Comparison of ENCODE assay signal across 13 cellular contexts in genomic region chr18:68662779-68663178, GRCh38. TPM values are rescaled to one million over a fixed set of nuclear protein-coding genes. Genes with fewer than 3 reads are reported as not detected.
A peak's percentile ranks its signal among the peaks of the same experiment; 100 is the strongest.
DNase-seq lines count a peak whose midpoint lies in the region; ATAC-seq and TF ChIP-seq lines count a peak whose summit lies in the region.
"Had no signal": no experiment of that assay in that cellular context is flagged by ENCODE, and none has a peak within 500 bp of the region (broad histone marks: within the 10 kb centered on the region; RNA-seq: fewer than 3 reads in every experiment).

No MANE protein-coding gene starts in this region.

- no peak overlapping the region for H3K14ac ChIP-seq in H9 (ENCODE audit: insufficient read depth, low read length)

- peak; percentile 49; the same call in 1 of the 3 replicates for ATAC-seq in SK-N-SH treated with all-trans-retinoic acid at 6 μM for 48 hours
- ATAC-seq in psoas muscle = no peak

- H2BK12ac ChIP-seq in H9 (ENCODE audit: insufficient read length, low read depth, low read length) = no peak overlapping the region

- H3K18ac ChIP-seq in H9 (ENCODE audit: insufficient read length, low read depth, low read length) = no peak overlapping the region

- no peaks in the 10 kb centered on the region for H3K27me3 Mint-ChIP-seq in H9 (ENCODE audit: low read depth)

- no peak overlapping the region for H2BK5ac ChIP-seq in H9 (ENCODE audit: insufficient read length, low read length)

- H3K36me3 ChIP-seq in psoas muscle (ENCODE audit: insufficient read depth in 1 of 2, low read depth in 1 of 2) = no peaks in the 10 kb centered on the region
- H3K36me3 ChIP-seq: neutrophil had no signal

- H2AK5ac ChIP-seq in H9 (ENCODE audit: insufficient read length, low read length) = no peak overlapping the region

- no peak overlapping the region for H3K4me3 Mint-ChIP-seq in H9

- no peaks in the 10 kb centered on the region for H3K4me1 ChIP-seq in H9 (ENCODE audit: insufficient read depth, low read length)
- H3K4me1 ChIP-seq in psoas muscle = no peaks in the 10 kb centered on the region

- H3K27ac Mint-ChIP-seq in H9 = no peak overlapping the region

- no peak overlapping the region for H3K56ac ChIP-seq in H9 (ENCODE audit: insufficient read length, low read depth, low read length)

- H3K27ac ChIP-seq in H9 (ENCODE audit: insufficient read length, low read depth, low read length) = no peak overlapping the region
- H3K27ac ChIP-seq in psoas muscle = no peak overlapping the region
- H3K27ac ChIP-seq: neutrophil had no signal

- H2BK15ac ChIP-seq in H9 (ENCODE audit: low read depth, low read length) = no peak overlapping the region

- no CpG with 5 or more reads among the region's 4 CpGs for WGBS in H9 (ENCODE audit: extremely low coverage, insufficient read length, low lambda C conversion rate)
- 62 to 75% (median 62%) methylated on average over 4 of the region's 4 CpGs for WGBS in psoas muscle, 3 donors

- H3K27me3 ChIP-seq in H9 (ENCODE audit: insufficient read depth, low read length) (no peaks in the 10 kb centered on the region), psoas muscle (ENCODE audit: insufficient read depth in 3 of 3, low read length in 2 of 3) (no peaks in the 10 kb centered on the region)

- H3K4me2 ChIP-seq in H9 (ENCODE audit: insufficient read depth, insufficient read length, low read length) = no peak overlapping the region

- H2AFZ ChIP-seq in H9 (ENCODE audit: low read length) = no peak overlapping the region

- no peak overlapping the region for H3K4ac ChIP-seq in H9 (ENCODE audit: low read depth, low read length)

- H4K91ac ChIP-seq in H9 (ENCODE audit: insufficient read length, low read depth, low read length) = no peak overlapping the region

- peak; percentile 71 for DNase-seq in DMS53 treated with DMSO at 0.1 percent for 48 hours (lab: John Stamatoyannopoulos, UW; ENCODE audit: unreplicated experiment)
- no peak for DNase-seq in H9
- DNase-seq in iPS-NIHi7 (ENCODE audit: extremely low spot score) = peak; percentile 21
- no peak for DNase-seq in SK-N-DZ (ENCODE audit: low spot score)
- DNase-seq in HuH-7.5 (ENCODE audit: low spot score) = no peak
- no peak for DNase-seq in NCI-H446 treated with DMSO at 0.1 percent for 48 hours (lab: John Stamatoyannopoulos, UW)
- no peak for DNase-seq in psoas muscle
- DNase-seq: COR-L47; NCI-H526; stimulated activated CD4-positive, alpha-beta T cell treated with anti-CD3 and anti-CD28 coated beads, Interleukin-2, amount 100 ng/mL, for 48 hours; T-helper 1 cell had no signal

- no peak overlapping the region for H4K8ac ChIP-seq in H9 (replicated peaks; ENCODE audit: insufficient read length, low read depth, low read length)

- H4K20me1 ChIP-seq in H9 (ENCODE audit: control insufficient read depth, insufficient read depth, insufficient read length) = no peaks in the 10 kb centered on the region

- H2BK20ac ChIP-seq in H9 (ENCODE audit: low read depth, low read length, poor library complexity, severe bottlenecking) = no peak overlapping the region

- no peak overlapping the region for H3K23ac ChIP-seq in H9 (ENCODE audit: insufficient read length, low read depth, low read length)

- H3K36me3 Mint-ChIP-seq in H9 (ENCODE audit: insufficient read depth in 1 of 3, low read depth in 3 of 3) = no peaks in the 10 kb centered on the region

- no peaks in the 10 kb centered on the region; a peak in 1 of 5 replicates for H3K9me3 Mint-ChIP-seq in H9

- no peaks in the 10 kb centered on the region for H3K4me1 Mint-ChIP-seq in H9

- H2BK120ac ChIP-seq in H9 (ENCODE audit: low read depth, low read length, poor library complexity, severe bottlenecking) = no peak overlapping the region

- TF ChIP-seq CTCF in H9 (conservative IDR thresholded peaks at IDR 0.05) = peak; percentile 38
- no peak for TF ChIP-seq CTCF in psoas muscle (IDR thresholded peaks at IDR 0.05)

- H3K23me2 ChIP-seq in H9 (ENCODE audit: insufficient read length, low read depth, low read length, poor library complexity, severe bottlenecking) = no peaks in the 10 kb centered on the region

- no peak overlapping the region for H3T11ph ChIP-seq in H9 (ENCODE audit: low read length)

- H4K5ac ChIP-seq in H9 (ENCODE audit: insufficient read length, low read depth, low read length) = no peak overlapping the region

- H3K79me2 ChIP-seq in H9 (ENCODE audit: insufficient read depth, low read length) = no peaks in the 10 kb centered on the region

- H3K9me3 ChIP-seq in H9 (ENCODE audit: control insufficient read depth, low read depth, low read length) = no peaks in the 10 kb centered on the region
- no peaks in the 10 kb centered on the region for H3K9me3 ChIP-seq in psoas muscle
- H3K9me3 ChIP-seq: neutrophil had no signal

- no peaks in the 10 kb centered on the region for H3K79me1 ChIP-seq in H9 (ENCODE audit: insufficient read depth, low read depth, low read length, poor library complexity, severe bottlenecking)

- intact Hi-C loops in psoas muscle (cut with DNase I) = no loop called here

- no peak overlapping the region for H3K9ac ChIP-seq in H9 (ENCODE audit: extremely low read depth, insufficient read length, low read length)

- H3K4me3 ChIP-seq in psoas muscle = no peak overlapping the region

TF ChIP-seq in SK-N-SH treated with all-trans-retinoic acid at 6 μM for 48 hours, 23 proteins besides CTCF, POLR2A, EP300 and RAD21 (continues in another document):
- TF ChIP-seq ZFP30 (CRISPR knock-in tag; IDR thresholded peaks at IDR 0.05) (no peak), ARNTL (CRISPR knock-in tag; IDR thresholded peaks at IDR 0.05; ENCODE audit: borderline replicate concordance, low read depth) (no peak), CSDC2 (CRISPR knock-in tag; IDR thresholded peaks at IDR 0.05) (no peak), ESRRG (CRISPR knock-in tag; IDR thresholded peaks at IDR 0.05) (no peak), PPARA (CRISPR knock-in tag; IDR thresholded peaks at IDR 0.05; ENCODE audit: borderline replicate concordance) (no peak), ZC3H10 (CRISPR knock-in tag; IDR thresholded peaks at IDR 0.05) (no peak), BACH2 (CRISPR knock-in tag; IDR thresholded peaks at IDR 0.05; ENCODE audit: borderline replicate concordance) (no peak), PATZ1 (CRISPR knock-in tag; IDR thresholded peaks at IDR 0.05; ENCODE audit: borderline replicate concordance) (no peak)
- TF ChIP-seq, protein P1, sequence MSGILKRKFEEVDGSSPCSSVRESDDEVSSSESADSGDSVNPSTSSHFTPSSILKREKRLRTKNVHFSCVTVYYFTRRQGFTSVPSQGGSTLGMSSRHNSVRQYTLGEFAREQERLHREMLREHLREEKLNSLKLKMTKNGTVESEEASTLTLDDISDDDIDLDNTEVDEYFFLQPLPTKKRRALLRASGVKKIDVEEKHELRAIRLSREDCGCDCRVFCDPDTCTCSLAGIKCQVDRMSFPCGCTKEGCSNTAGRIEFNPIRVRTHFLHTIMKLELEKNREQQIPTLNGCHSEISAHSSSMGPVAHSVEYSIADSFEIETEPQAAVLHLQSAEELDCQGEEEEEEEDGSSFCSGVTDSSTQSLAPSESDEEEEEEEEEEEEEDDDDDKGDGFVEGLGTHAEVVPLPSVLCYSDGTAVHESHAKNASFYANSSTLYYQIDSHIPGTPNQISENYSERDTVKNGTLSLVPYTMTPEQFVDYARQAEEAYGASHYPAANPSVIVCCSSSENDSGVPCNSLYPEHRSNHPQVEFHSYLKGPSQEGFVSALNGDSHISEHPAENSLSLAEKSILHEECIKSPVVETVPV (CRISPR knock-in tag; IDR thresholded peaks at IDR 0.05) = no peak
- TF ChIP-seq, protein P2, sequence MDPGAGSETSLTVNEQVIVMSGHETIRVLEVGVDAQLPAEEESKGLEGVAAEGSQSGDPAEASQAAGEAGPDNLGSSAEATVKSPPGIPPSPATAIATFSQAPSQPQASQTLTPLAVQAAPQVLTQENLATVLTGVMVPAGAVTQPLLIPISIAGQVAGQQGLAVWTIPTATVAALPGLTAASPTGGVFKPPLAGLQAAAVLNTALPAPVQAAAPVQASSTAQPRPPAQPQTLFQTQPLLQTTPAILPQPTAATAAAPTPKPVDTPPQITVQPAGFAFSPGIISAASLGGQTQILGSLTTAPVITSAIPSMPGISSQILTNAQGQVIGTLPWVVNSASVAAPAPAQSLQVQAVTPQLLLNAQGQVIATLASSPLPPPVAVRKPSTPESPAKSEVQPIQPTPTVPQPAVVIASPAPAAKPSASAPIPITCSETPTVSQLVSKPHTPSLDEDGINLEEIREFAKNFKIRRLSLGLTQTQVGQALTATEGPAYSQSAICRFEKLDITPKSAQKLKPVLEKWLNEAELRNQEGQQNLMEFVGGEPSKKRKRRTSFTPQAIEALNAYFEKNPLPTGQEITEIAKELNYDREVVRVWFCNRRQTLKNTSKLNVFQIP (CRISPR knock-in tag; IDR thresholded peaks at IDR 0.05; ENCODE audit: borderline replicate concordance, low read depth) = no peak
- TF ChIP-seq, protein P3, sequence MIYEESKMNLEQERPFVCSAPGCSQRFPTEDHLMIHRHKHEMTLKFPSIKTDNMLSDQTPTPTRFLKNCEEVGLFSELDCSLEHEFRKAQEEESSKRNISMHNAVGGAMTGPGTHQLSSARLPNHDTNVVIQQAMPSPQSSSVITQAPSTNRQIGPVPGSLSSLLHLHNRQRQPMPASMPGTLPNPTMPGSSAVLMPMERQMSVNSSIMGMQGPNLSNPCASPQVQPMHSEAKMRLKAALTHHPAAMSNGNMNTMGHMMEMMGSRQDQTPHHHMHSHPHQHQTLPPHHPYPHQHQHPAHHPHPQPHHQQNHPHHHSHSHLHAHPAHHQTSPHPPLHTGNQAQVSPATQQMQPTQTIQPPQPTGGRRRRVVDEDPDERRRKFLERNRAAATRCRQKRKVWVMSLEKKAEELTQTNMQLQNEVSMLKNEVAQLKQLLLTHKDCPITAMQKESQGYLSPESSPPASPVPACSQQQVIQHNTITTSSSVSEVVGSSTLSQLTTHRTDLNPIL (CRISPR knock-in tag; IDR thresholded peaks at IDR 0.05; ENCODE audit: low read depth) = no peak

RNA-seq across cellular contexts. Expression of gene TMX3, which starts 52.1 kb away (rescaled TPM):
- total RNA-seq in H9 (2021) = 38.0 and 39.5 TPM in 2 replicates
- polyA plus RNA-seq in SK-N-DZ (2014; cell fraction: cytosol; rRNA removed) = 32.8 and 35.8 TPM in 2 replicates
- polyA plus RNA-seq in SK-N-DZ (2014; cell fraction: nucleus; rRNA removed) = 142 and 164 TPM in 2 replicates
- total RNA-seq in psoas muscle = 10 to 100 TPM; 17.8 to 25.3 (median 19.4) TPM
- polyA plus RNA-seq in psoas muscle = 10 to 100 TPM in 2 of 3 donors, 1 to 10 TPM in 1; 8.5 to 24.4 (median 14.5) TPM

Comparison
In these comparisons a context has a peak if more than half of its experiments do, and no peak if none do; other contexts are left out.
1. DNase-seq: peak in DMS53 treated with DMSO at 0.1 percent for 48 hours (single experiment) and iPS-NIHi7 (single experiment); none in H9 (single experiment), SK-N-DZ (single experiment), HuH-7.5 (single experiment), NCI-H446 treated with DMSO at 0.1 percent for 48 hours (single experiment) and psoas muscle (0 of 2).